ENCODE assay signal across 9 cellular contexts in genomic region chr16:81738831-81739496, GRCh38. TPM values are rescaled to one million over a fixed set of nuclear protein-coding genes. Genes with fewer than 3 reads are reported as not detected.
DNase-seq lines count a peak whose midpoint lies in the region; ATAC-seq and TF ChIP-seq lines count a peak whose summit lies in the region.
"Had no signal": no experiment of that assay in that cellular context is flagged by ENCODE, and none has a peak within 500 bp of the region (broad histone marks: within the 10 kb centered on the region; RNA-seq: fewer than 3 reads in every experiment).

No MANE protein-coding gene starts in this region.

- H3K4me1 ChIP-seq in A673 (ENCODE audit: insufficient read depth, low read length, poor library complexity, severe bottlenecking) (no peaks in the 10 kb centered on the region), SJCRH30 (no peaks in the 10 kb centered on the region)

- POLR2A ChIA-PET in A673 (lab: Charles Lee; ENCODE audit: low non-redundant PET) = no interaction called here

- DNase-seq in NAMALWA (ENCODE audit: low spot score) = peak; percentile 92
- peak in 38 of 42 donors; percentile 26 to 76 (median 54) for DNase-seq in head of caudate nucleus
- peak in 35 of 49 donors; percentile 6 to 75 (median 38) for DNase-seq in substantia nigra (lab: John Stamatoyannopoulos, UW)
- no peak for DNase-seq in stimulated activated CD4-positive, alpha-beta T cell treated with anti-CD3 and anti-CD28 coated beads, Interleukin-2, amount 100 ng/mL, for 48 hours
- no peak for DNase-seq in islet precursor cell
- no peak for DNase-seq in A673 (ENCODE audit: low spot score)
- DNase-seq in SJCRH30 = no peak
- DNase-seq: NK-92 treated with Interleukin-12 subunit alpha and Interleukin-12 subunit beta, amount 100 ng/mL, for 24 hours had no signal

- H3K4me3 ChIP-seq in A673 (ENCODE audit: low read depth, low read length, poor library complexity, severe bottlenecking) (no peak overlapping the region), SJCRH30 (no peak overlapping the region)

- no peaks in the 10 kb centered on the region for H3K9me3 ChIP-seq in A673 (ENCODE audit: low read depth, low read length, poor library complexity, severe bottlenecking)
- no peaks in the 10 kb centered on the region for H3K9me3 ChIP-seq in SJCRH30 (replicated peaks)

- no TSS peak for BruUV-seq in A673 (replicated peaks; lab: Mats Ljungman, UMichigan)

- intact Hi-C loops in head of caudate nucleus (cut with DNase I) (loop anchor here (5.0 kb wide), 1 partner anchor 337 kb away; no protein-coding TSS in a partner anchor), A673 (cut with micrococcal nuclease; ENCODE audit: unreplicated experiment) (loop anchor here (2.0 to 10.0 kb wide), 4 partner anchors 337 to 734 kb away; partner anchors contain the start of genes ATMIN, CENPN and CMC2)

- CTCF ChIA-PET in A673 (lab: Charles Lee) = no interaction called here

- ATAC-seq in GM19455 (IDR thresholded peaks at IDR 0.05; ENCODE audit: unreplicated experiment) = peak; percentile 35

- H3K27ac ChIP-seq in substantia nigra (ENCODE audit: low read depth, low read length, poor library complexity, severe bottlenecking) (no peak overlapping the region), A673 (ENCODE audit: low read depth, low read length, poor library complexity, severe bottlenecking) (no peak overlapping the region), SJCRH30 (no peak overlapping the region)

- no peaks in the 10 kb centered on the region for H3K27me3 ChIP-seq in A673 (replicated peaks; ENCODE audit: insufficient read depth, low read depth, low read length, poor library complexity)
- no peaks in the 10 kb centered on the region for H3K27me3 ChIP-seq in SJCRH30

- H3K36me3 ChIP-seq in A673 (ENCODE audit: insufficient read depth, low read length, poor library complexity, severe bottlenecking) (no peaks in the 10 kb centered on the region), SJCRH30 (no peaks in the 10 kb centered on the region)

- no peak for TF ChIP-seq CTCF in A673 (conservative IDR thresholded peaks at IDR 0.05; ENCODE audit: low read depth, low read length)

RNA-seq across cellular contexts. Expression of gene PLCG2, which starts 40.1 kb away (rescaled TPM):
- 5.6 and 9.6 TPM in 2 replicates for total RNA-seq in A673 (2021)
- total RNA-seq in SJCRH30 (2014; rRNA removed; shearing (Covaris generic)) = 0.45 and 0.68 TPM in 2 replicates

Comparison
In these comparisons a context has a peak if more than half of its experiments do, and no peak if none do; other contexts are left out.
1. DNase-seq: peak in NAMALWA (single experiment), head of caudate nucleus (38 of 42) and substantia nigra (35 of 49); none in stimulated activated CD4-positive, alpha-beta T cell treated with anti-CD3 and anti-CD28 coated beads, Interleukin-2, amount 100 ng/mL, for 48 hours (0 of 2), islet precursor cell (single experiment), A673 (single experiment) and SJCRH30 (0 of 2).